7 cellular contexts compared by ENCODE assay signal in genomic region chr17:13500947-13501346, GRCh38.
"Had no signal": no experiment of that assay in that cellular context is flagged by ENCODE, and none has a peak within 500 bp of the region (broad histone marks: within the 10 kb centered on the region; RNA-seq: fewer than 3 reads in every experiment).

No MANE protein-coding gene starts in this region.

- DNase-seq: GDM1, GF-D8 had no signal

- FAIRE-seq: G401.6, GM12891, GM12892, GM18507, GM19239 had no signal
